In genomic region chr15:56537881-56538280, GRCh38 we compare ENCODE assay signal across 12 cellular contexts.
DNase-seq lines count a peak whose midpoint lies in the region; ATAC-seq and TF ChIP-seq lines count a peak whose summit lies in the region.
"Had no signal": no experiment of that assay in that cellular context is flagged by ENCODE, and none has a peak within 500 bp of the region (broad histone marks: within the 10 kb centered on the region; RNA-seq: fewer than 3 reads in every experiment).

No MANE protein-coding gene starts in this region.

- no peak overlapping the region for H3K18ac ChIP-seq in mesendoderm (ENCODE audit: low read length)

- H3K79me1 ChIP-seq in mesendoderm (ENCODE audit: low read length), result no peaks in the 10 kb centered on the region

- peak in 2 of 3 donors; percentile 4 to 57 for DNase-seq in CD4-positive, CD25-positive, alpha-beta regulatory T cell
- DNase-seq in HL-60 (ENCODE audit: low read depth in 1 of 2, low spot score in 1 of 2) (peak; percentile 18 to 96), mesendoderm (peak; percentile 84), GOT3 (lab: John Stamatoyannopoulos, UW) (no peak)
- DNase-seq in activated CD8-positive, alpha-beta memory T cell treated with anti-CD3 and anti-CD28 coated beads, Interleukin-2, amount 10 ng/mL, durations not matched to agents 7 days and 5 days, result peak; percentile 82
- DNase-seq: GM23248, KG1, T1000 had no signal

- no peaks in the 10 kb centered on the region for H3K79me2 ChIP-seq in mesendoderm (ENCODE audit: control insufficient read depth, insufficient read depth, low read length)

- peaks cover 0 to 2% (median 0%) of the 10 kb centered on the region in 4 donors for H3K4me1 Mint-ChIP-seq in CD4-positive, CD25-positive, alpha-beta regulatory T cell
- peaks cover 13% of the 10 kb centered on the region for H3K4me1 Mint-ChIP-seq in activated CD8-positive, alpha-beta memory T cell treated with anti-CD3 and anti-CD28 coated beads, Interleukin-2, amount 10 ng/mL, durations not matched to agents 7 days and 5 days

- no peaks in the 10 kb centered on the region for H3K9me3 ChIP-seq in CD4-positive, CD25-positive, alpha-beta regulatory T cell (ENCODE audit: control insufficient read depth in 2 of 2, low read length in 2 of 2)

- peaks cover 6% of the 10 kb centered on the region for H3K27me3 Mint-ChIP-seq in CD4-positive, CD25-positive, alpha-beta regulatory T cell
- H3K27me3 Mint-ChIP-seq in activated CD8-positive, alpha-beta memory T cell treated with anti-CD3 and anti-CD28 coated beads, Interleukin-2, amount 10 ng/mL, durations not matched to agents 7 days and 5 days, result peaks cover 11% of the 10 kb centered on the region

- H3K4ac ChIP-seq in mesendoderm (ENCODE audit: low read depth, low read length), result no peak overlapping the region

- H3K4me3 Mint-ChIP-seq in CD4-positive, CD25-positive, alpha-beta regulatory T cell, result no peak overlapping the region
- H3K4me3 Mint-ChIP-seq in activated CD8-positive, alpha-beta memory T cell treated with anti-CD3 and anti-CD28 coated beads, Interleukin-2, amount 10 ng/mL, durations not matched to agents 7 days and 5 days, result no peak overlapping the region

- no peak for TF ChIP-seq CTCF in HL-60 (IDR thresholded peaks at IDR 0.05; ENCODE audit: insufficient read depth, low read length)

- no CpG with 5 or more reads among the region's 4 CpGs for WGBS in mesendoderm (ENCODE audit: extremely low coverage, insufficient coverage, low lambda C conversion rate)

- no peak overlapping the region for H3K4me3 ChIP-seq in CD4-positive, CD25-positive, alpha-beta regulatory T cell (ENCODE audit: low read depth, low read length)
- no peak overlapping the region for H3K4me3 ChIP-seq in HL-60 (replicated peaks; ENCODE audit: insufficient read depth, low read length)
- H3K4me3 ChIP-seq in mesendoderm (ENCODE audit: low read length), result no peak overlapping the region
- H3K4me3 ChIP-seq: GM23248 had no signal

- no peak overlapping the region for H2BK5ac ChIP-seq in mesendoderm (ENCODE audit: low read length)

- no peaks in the 10 kb centered on the region for H3K4me1 ChIP-seq in CD4-positive, CD25-positive, alpha-beta regulatory T cell (ENCODE audit: control insufficient read depth, insufficient read depth, low read length, poor library complexity, severe bottlenecking)
- H3K4me1 ChIP-seq in mesendoderm (ENCODE audit: control insufficient read depth, low read depth, low read length), result no peaks in the 10 kb centered on the region

- no peak overlapping the region for H2BK120ac ChIP-seq in mesendoderm (ENCODE audit: low read depth, low read length)

- H3K9ac ChIP-seq in mesendoderm (ENCODE audit: low read length), result no peak overlapping the region
- H3K9ac ChIP-seq: GM23248 had no signal

- no peaks in the 10 kb centered on the region for H3K27me3 ChIP-seq in CD4-positive, CD25-positive, alpha-beta regulatory T cell (ENCODE audit: control insufficient read depth, insufficient read depth, low read length)
- H3K27me3 ChIP-seq in HL-60 (ENCODE audit: insufficient read depth, poor library complexity, severe bottlenecking), result no peaks in the 10 kb centered on the region
- H3K27me3 ChIP-seq in mesendoderm (ENCODE audit: insufficient read depth, low read length, poor library complexity), result no peaks in the 10 kb centered on the region

- H3K36me3 Mint-ChIP-seq in CD4-positive, CD25-positive, alpha-beta regulatory T cell, result no peaks in the 10 kb centered on the region
- no peaks in the 10 kb centered on the region for H3K36me3 Mint-ChIP-seq in activated CD8-positive, alpha-beta memory T cell treated with anti-CD3 and anti-CD28 coated beads, Interleukin-2, amount 10 ng/mL, durations not matched to agents 7 days and 5 days

- H3K4me2 ChIP-seq in mesendoderm (ENCODE audit: low read length), result no peak overlapping the region

- CTCF ChIA-PET in activated CD8-positive, alpha-beta memory T cell treated with anti-CD3 and anti-CD28 coated beads, Interleukin-2, amount 10 ng/mL, durations not matched to agents 7 days and 5 days (lab: Charles Lee), result no interaction called here

- H4K8ac ChIP-seq in mesendoderm (ENCODE audit: low read depth, low read length), result no peak overlapping the region

- peaks cover 0 to 2% (median under 1%) of the 10 kb centered on the region in 7 donors for H3K9me3 Mint-ChIP-seq in CD4-positive, CD25-positive, alpha-beta regulatory T cell
- peaks cover under 1% of the 10 kb centered on the region for H3K9me3 Mint-ChIP-seq in activated CD8-positive, alpha-beta memory T cell treated with anti-CD3 and anti-CD28 coated beads, Interleukin-2, amount 10 ng/mL, durations not matched to agents 7 days and 5 days (ENCODE audit: low read depth)

- no peak overlapping the region for H2BK15ac ChIP-seq in mesendoderm (replicated peaks; ENCODE audit: low read depth)

- H3K27ac ChIP-seq in CD4-positive, CD25-positive, alpha-beta regulatory T cell (ENCODE audit: insufficient read depth, low read length, poor library complexity, severe bottlenecking), result no peak overlapping the region
- no peak overlapping the region for H3K27ac ChIP-seq in HL-60 (replicated peaks)
- H3K27ac ChIP-seq in mesendoderm (ENCODE audit: low read depth, low read length), result no peak overlapping the region
- H3K27ac ChIP-seq: GM23248 had no signal

- no peak overlapping the region for H4K5ac ChIP-seq in mesendoderm (ENCODE audit: low read length)

- no peak overlapping the region for H3K56ac ChIP-seq in mesendoderm (ENCODE audit: low read length)

- H2AK5ac ChIP-seq in mesendoderm (ENCODE audit: low read length), result no peak overlapping the region

- no peak overlapping the region for H3K27ac Mint-ChIP-seq in CD4-positive, CD25-positive, alpha-beta regulatory T cell
- no peak overlapping the region for H3K27ac Mint-ChIP-seq in activated CD8-positive, alpha-beta memory T cell treated with anti-CD3 and anti-CD28 coated beads, Interleukin-2, amount 10 ng/mL, durations not matched to agents 7 days and 5 days

- peak in 1 of 2 donors; percentile 37 for ATAC-seq in CD4-positive, CD25-positive, alpha-beta regulatory T cell (ENCODE audit: low read depth in 2 of 2)
- peak; percentile 83 for ATAC-seq in activated CD8-positive, alpha-beta memory T cell treated with anti-CD3 and anti-CD28 coated beads, Interleukin-2, amount 10 ng/mL, durations not matched to agents 7 days and 5 days
- ATAC-seq in HG03097 (IDR thresholded peaks at IDR 0.05; ENCODE audit: low FRiP score, unreplicated experiment), result no peak
- ATAC-seq in GM21786 (IDR thresholded peaks at IDR 0.05; ENCODE audit: unreplicated experiment), result no peak
- no peak for ATAC-seq in HG03432 (IDR thresholded peaks at IDR 0.05; ENCODE audit: unreplicated experiment)
- ATAC-seq: left colon had no signal

- no peaks in the 10 kb centered on the region for H3K36me3 ChIP-seq in CD4-positive, CD25-positive, alpha-beta regulatory T cell (ENCODE audit: control insufficient read depth, insufficient read depth, low read length)
- no peaks in the 10 kb centered on the region for H3K36me3 ChIP-seq in mesendoderm (ENCODE audit: control insufficient read depth, insufficient read depth, low read length)

- no peak overlapping the region for H3K23ac ChIP-seq in mesendoderm (ENCODE audit: low read length)
